In genomic region chr7:68793513-68793912, GRCh38 we compare ENCODE assay signal across 37 cellular contexts.
DNase-seq lines count a peak whose midpoint lies in the region; ATAC-seq, FAIRE-seq and TF ChIP-seq lines count a peak whose summit lies in the region.
"Had no signal": no experiment of that assay in that cellular context is flagged by ENCODE, and none has a peak within 500 bp of the region (broad histone marks: within the 10 kb centered on the region; RNA-seq: fewer than 3 reads in every experiment).

No MANE protein-coding gene starts in this region.

- BruUV-seq in K562 (replicated peaks; lab: Mats Ljungman, UMichigan) = no TSS peak

- CTCF ChIA-PET in SK-N-SH (lab: Yijun Ruan, JAX) (no interaction called here), K562 (lab: Yijun Ruan, JAX; ENCODE audit: low intra/inter-chr PET ratio) (no interaction called here)
- CTCF ChIA-PET in activated naive CD4-positive, alpha-beta T cell treated with anti-CD3 and anti-CD28 coated beads, Interleukin-2, amount 10 ng/mL, durations not matched to agents 7 days and 5 days (lab: Charles Lee) = no interaction called here

- no peaks in the 10 kb centered on the region for H3K27me3 Mint-ChIP-seq in activated naive CD4-positive, alpha-beta T cell treated with anti-CD3 and anti-CD28 coated beads, Interleukin-2, amount 10 ng/mL, durations not matched to agents 7 days and 5 days
- peaks cover 2% of the 10 kb centered on the region for H3K27me3 Mint-ChIP-seq in endodermal cell (ENCODE audit: insufficient read depth)
- no peaks in the 10 kb centered on the region for H3K27me3 Mint-ChIP-seq in naive thymus-derived CD8-positive, alpha-beta T cell
- H3K27me3 Mint-ChIP-seq: B cell; CD4-positive, alpha-beta memory T cell; CD4-positive, alpha-beta T cell; CD4-positive, CD25-positive, alpha-beta regulatory T cell; CD8-positive, alpha-beta memory T cell had no signal

- no peak for TF ChIP-seq RAD21 in SK-N-SH (IDR thresholded peaks at IDR 0.05; ENCODE audit: low read length)
- no peak for TF ChIP-seq RAD21 in K562 (CRISPR knock-in tag; conservative IDR thresholded peaks at IDR 0.05 in 1 of 2, IDR thresholded peaks at IDR 0.05 in 1 of 2)

- H4K20me1 ChIP-seq in SK-N-SH (ENCODE audit: insufficient read depth) = no peaks in the 10 kb centered on the region
- no peaks in the 10 kb centered on the region; the same call in 1 of the 2 replicates for H4K20me1 ChIP-seq in K562 (replicated peaks; ENCODE audit: control insufficient read depth, insufficient read depth, low read length)
- H4K20me1 ChIP-seq: BLaER1; BLaER1 treated with 17β-estradiol and CSF1 and Interleukin-3, amounts not matched to agents 10 nM and 100 nM had no signal

- H3K27ac Mint-ChIP-seq in activated naive CD4-positive, alpha-beta T cell treated with anti-CD3 and anti-CD28 coated beads, Interleukin-2, amount 10 ng/mL, durations not matched to agents 7 days and 5 days = peak overlapping the region; percentile 34
- H3K27ac Mint-ChIP-seq in endodermal cell = no peak overlapping the region
- H3K27ac Mint-ChIP-seq in naive thymus-derived CD8-positive, alpha-beta T cell = no peak overlapping the region
- H3K27ac Mint-ChIP-seq: B cell; CD14-positive monocyte; CD4-positive, alpha-beta memory T cell; CD4-positive, alpha-beta T cell; CD4-positive, CD25-positive, alpha-beta regulatory T cell; CD8-positive, alpha-beta memory T cell; CD8-positive, alpha-beta T cell had no signal

- in situ Hi-C loops in K562 (cut with MboI) = no loop called here

- no peaks in the 10 kb centered on the region for H3K4me1 Mint-ChIP-seq in activated naive CD4-positive, alpha-beta T cell treated with anti-CD3 and anti-CD28 coated beads, Interleukin-2, amount 10 ng/mL, durations not matched to agents 7 days and 5 days
- peaks cover 10% of the 10 kb centered on the region for H3K4me1 Mint-ChIP-seq in endodermal cell
- no peaks in the 10 kb centered on the region for H3K4me1 Mint-ChIP-seq in naive thymus-derived CD8-positive, alpha-beta T cell
- H3K4me1 Mint-ChIP-seq: B cell; CD14-positive monocyte; CD4-positive, alpha-beta memory T cell; CD4-positive, CD25-positive, alpha-beta regulatory T cell; CD8-positive, alpha-beta memory T cell had no signal

- intact Hi-C loops in K562 (cut with micrococcal nuclease) = no loop called here

- H2AFZ ChIP-seq in SK-N-SH (ENCODE audit: low read depth) (no peak overlapping the region), K562 (ENCODE audit: low read depth, low read length) (no peak overlapping the region)

- H3K4me1 ChIP-seq in SK-N-SH (ENCODE audit: control insufficient read depth in 1 of 2, insufficient read depth in 2 of 2, low read depth in 1 of 2, low read length in 1 of 2) (no peaks in the 10 kb centered on the region), K562 (replicated peaks in 1 of 2; ENCODE audit: control insufficient read depth in 2 of 2, insufficient read depth in 2 of 2, low read length in 2 of 2) (no peaks in the 10 kb centered on the region), endodermal cell (ENCODE audit: control insufficient read depth, insufficient read depth, low read length) (no peaks in the 10 kb centered on the region)
- H3K4me1 ChIP-seq: BE2C, BLaER1, Caco-2 had no signal

- H3K27me3 ChIP-seq in SK-N-SH (ENCODE audit: insufficient read depth) (no peaks in the 10 kb centered on the region), K562 (ENCODE audit: control insufficient read depth in 2 of 2, insufficient read depth in 2 of 2, low read length in 2 of 2) (peaks cover 0 to 4% of the 10 kb centered on the region in 2 experiments; a peak in 1 of 5 replicates), endodermal cell (ENCODE audit: control insufficient read depth, insufficient read depth, low read length, poor library complexity, severe bottlenecking) (no peaks in the 10 kb centered on the region)
- H3K27me3 ChIP-seq: BE2C; BLaER1; BLaER1 treated with 17β-estradiol and CSF1 and Interleukin-3, amounts not matched to agents 10 nM and 100 nM had no signal

- H3K79me2 ChIP-seq in SK-N-SH (ENCODE audit: insufficient read depth) (no peaks in the 10 kb centered on the region), K562 (ENCODE audit: control insufficient read depth, insufficient read depth, low read length) (no peaks in the 10 kb centered on the region)

- POLR2A ChIA-PET in SK-N-SH (lab: Yijun Ruan, JAX) = no interaction called here
- POLR2A ChIA-PET in K562 (lab: Yijun Ruan, JAX) = no interaction called here
- POLR2A ChIA-PET in naive thymus-derived CD8-positive, alpha-beta T cell (lab: Charles Lee) = no interaction called here

- ATAC-seq in SK-N-SH treated with all-trans-retinoic acid at 6 μM for 48 hours (no peak), K562 (no peak)
- no peak for ATAC-seq in naive thymus-derived CD8-positive, alpha-beta T cell
- ATAC-seq: A549; CD8-positive, alpha-beta T cell had no signal

- no peaks in the 10 kb centered on the region for H3K36me3 Mint-ChIP-seq in activated naive CD4-positive, alpha-beta T cell treated with anti-CD3 and anti-CD28 coated beads, Interleukin-2, amount 10 ng/mL, durations not matched to agents 7 days and 5 days
- no peaks in the 10 kb centered on the region for H3K36me3 Mint-ChIP-seq in endodermal cell (ENCODE audit: low read depth)
- peaks cover 0 to 9% (median 0%) of the 10 kb centered on the region in 3 donors for H3K36me3 Mint-ChIP-seq in naive thymus-derived CD8-positive, alpha-beta T cell
- H3K36me3 Mint-ChIP-seq: CD14-positive monocyte; CD4-positive, alpha-beta memory T cell; CD4-positive, CD25-positive, alpha-beta regulatory T cell; CD8-positive, alpha-beta memory T cell; CD8-positive, alpha-beta T cell had no signal

- no peaks in the 10 kb centered on the region for H3K9me1 ChIP-seq in K562 (ENCODE audit: control insufficient read depth, insufficient read depth, low read length)

- H3F3A ChIP-seq in SK-N-SH (replicated peaks; ENCODE audit: insufficient read depth) = no peaks in the 10 kb centered on the region

- TF ChIP-seq EP300 in SK-N-SH (IDR thresholded peaks at IDR 0.05; ENCODE audit: borderline replicate concordance in 1 of 2, low read depth in 1 of 2, low read length in 1 of 2) = no peak
- TF ChIP-seq EP300 in K562 (IDR thresholded peaks at IDR 0.05; ENCODE audit: low read length) = no peak

- H3K36me3 ChIP-seq in SK-N-SH (replicated peaks in 1 of 2; ENCODE audit: control insufficient read depth in 1 of 2, insufficient read depth in 2 of 2, low read length in 1 of 2) (no peaks in the 10 kb centered on the region), K562 (ENCODE audit: control insufficient read depth, insufficient read depth, low read length) (no peaks in the 10 kb centered on the region), endodermal cell (ENCODE audit: control insufficient read depth, insufficient read depth, low read length) (no peaks in the 10 kb centered on the region)
- H3K36me3 ChIP-seq: BE2C; BLaER1; BLaER1 treated with 17β-estradiol and CSF1 and Interleukin-3, amounts not matched to agents 10 nM and 100 nM had no signal

- H3K4me2 ChIP-seq in SK-N-SH = no peak overlapping the region
- H3K4me2 ChIP-seq in K562 (ENCODE audit: insufficient read depth, low read length) = no peak overlapping the region
- H3K4me2 ChIP-seq: A549; BLaER1; BLaER1 treated with 17β-estradiol and CSF1 and Interleukin-3, amounts not matched to agents 10 nM and 100 nM had no signal

- H3K4me3 ChIP-seq in SK-N-SH (ENCODE audit: low read depth in 2 of 2, low read length in 1 of 2) (no peak overlapping the region), K562 (no peak overlapping the region), endodermal cell (ENCODE audit: low read length) (peak overlapping the region; percentile 5)
- H3K4me3 ChIP-seq: A549; BLaER1; BLaER1 treated with 17β-estradiol and CSF1 and Interleukin-3, amounts not matched to agents 10 nM and 100 nM had no signal

- TF ChIP-seq CTCF in SK-N-SH (IDR thresholded peaks at IDR 0.05) = no peak
- no peak for TF ChIP-seq CTCF in K562 (IDR thresholded peaks at IDR 0.05 in 2 of 3, conservative IDR thresholded peaks at IDR 0.05 in 1 of 3; ENCODE audit: insufficient read depth in 2 of 3, low read depth in 1 of 3, low read length in 3 of 3)
- no peak for TF ChIP-seq CTCF in endodermal cell (conservative IDR thresholded peaks at IDR 0.05)

- WGBS in SK-N-SH (ENCODE audit: low lambda C conversion rate) = 79% methylated on average over 1 of the region's 1 CpG
- 0% methylated on average over 1 of the region's 1 CpG for WGBS in K562 (ENCODE audit: insufficient coverage, low coverage, missing lambda C conversion rate)
- 88% methylated on average over 1 of the region's 1 CpG; no CpG with 5 or more reads in 1 of the 2 experiments for WGBS in endodermal cell (ENCODE audit: insufficient coverage in 1 of 2, insufficient read length in 1 of 2), 2 experiments

- H3K4me3 Mint-ChIP-seq in activated naive CD4-positive, alpha-beta T cell treated with anti-CD3 and anti-CD28 coated beads, Interleukin-2, amount 10 ng/mL, durations not matched to agents 7 days and 5 days = no peak overlapping the region
- H3K4me3 Mint-ChIP-seq in endodermal cell = no peak overlapping the region
- no peak overlapping the region for H3K4me3 Mint-ChIP-seq in naive thymus-derived CD8-positive, alpha-beta T cell
- H3K4me3 Mint-ChIP-seq: B cell; CD14-positive monocyte; CD4-positive, alpha-beta memory T cell; CD4-positive, alpha-beta T cell; CD4-positive, CD25-positive, alpha-beta regulatory T cell; CD8-positive, alpha-beta memory T cell; CD8-positive, alpha-beta T cell had no signal

- H3K9me3 ChIP-seq in SK-N-SH (no peaks in the 10 kb centered on the region; the same call in 1 of the 2 replicates), K562 (replicated peaks; ENCODE audit: control insufficient read depth, insufficient read depth, low read depth, low read length) (no peaks in the 10 kb centered on the region), endodermal cell (ENCODE audit: control insufficient read depth, low read length) (peaks cover 9% of the 10 kb centered on the region)
- H3K9me3 ChIP-seq: BE2C, Caco-2 had no signal

- H3K9ac ChIP-seq in SK-N-SH = no peak overlapping the region
- no peak overlapping the region for H3K9ac ChIP-seq in K562 (ENCODE audit: insufficient read depth in 1 of 2, low read depth in 2 of 2, low read length in 2 of 2)
- H3K9ac ChIP-seq in endodermal cell (ENCODE audit: extremely low read depth, low read length, poor library complexity, severe bottlenecking) = no peak overlapping the region
- H3K9ac ChIP-seq: BLaER1; BLaER1 treated with 17β-estradiol and CSF1 and Interleukin-3, amounts not matched to agents 10 nM and 100 nM had no signal

- H3K9me2 ChIP-seq in SK-N-SH = no peaks in the 10 kb centered on the region

- no peak for TF ChIP-seq POLR2A in K562 (conservative IDR thresholded peaks at IDR 0.05)

- FAIRE-seq in K562 (lab: Jason Lieb, UNC) = no peak
- FAIRE-seq: A204.1, A549, D721Med had no signal

- H3K27ac ChIP-seq in SK-N-SH (ENCODE audit: low read depth in 2 of 2, low read length in 1 of 2) = no peak overlapping the region
- H3K27ac ChIP-seq in K562 (ENCODE audit: extremely low read depth, low read depth, low read length) = no peak overlapping the region
- no peak overlapping the region for H3K27ac ChIP-seq in endodermal cell (ENCODE audit: low read depth, low read length)
- H3K27ac ChIP-seq: 22Rv1; A549; BLaER1; BLaER1 treated with 17β-estradiol and CSF1 and Interleukin-3, amounts not matched to agents 10 nM and 100 nM; C4-2B had no signal

- DNase-seq in SK-N-SH (no peak), K562 (ENCODE audit: extremely low read depth in 1 of 4, low spot score in 3 of 4) (no peak), endodermal cell (no peak)
- DNase-seq in activated naive CD4-positive, alpha-beta T cell treated with anti-CD3 and anti-CD28 coated beads, Interleukin-2, amount 10 ng/mL, durations not matched to agents 7 days and 5 days = no peak
- DNase-seq in activated naive CD4-positive, alpha-beta T cell (lab: John Stamatoyannopoulos, UW) = no peak
- DNase-seq in activated CD8-positive, alpha-beta memory T cell treated with anti-CD3 and anti-CD28 coated beads for 24 hours = no peak
- DNase-seq in naive thymus-derived CD8-positive, alpha-beta T cell = no peak
- DNase-seq: 8988T; ACHN; AML-193; BE2C; C1 segment of cervical spinal cord; Caco-2; Calu3; CD4-positive, alpha-beta memory T cell; CD4-positive, alpha-beta T cell; CD4-positive, CD25-positive, alpha-beta regulatory T cell; CD8-positive, alpha-beta memory T cell; CD8-positive, alpha-beta T cell; COR-L47; DMS 273 treated with DMSO at 0.1 percent for 48 hours; DMS153; DMS53; DMS79; DMS79 treated with DMSO at 0.1 percent for 48 hours; DND-41; EL had no signal

- H3K9me3 Mint-ChIP-seq in activated naive CD4-positive, alpha-beta T cell treated with anti-CD3 and anti-CD28 coated beads, Interleukin-2, amount 10 ng/mL, durations not matched to agents 7 days and 5 days = peaks cover 36% of the 10 kb centered on the region
- peaks cover 13% of the 10 kb centered on the region for H3K9me3 Mint-ChIP-seq in endodermal cell
- peaks cover 0 to 25% (median 9%) of the 10 kb centered on the region in 9 donors for H3K9me3 Mint-ChIP-seq in naive thymus-derived CD8-positive, alpha-beta T cell
